25 cellular contexts compared by ENCODE assay signal in the genomic region with DNA sequence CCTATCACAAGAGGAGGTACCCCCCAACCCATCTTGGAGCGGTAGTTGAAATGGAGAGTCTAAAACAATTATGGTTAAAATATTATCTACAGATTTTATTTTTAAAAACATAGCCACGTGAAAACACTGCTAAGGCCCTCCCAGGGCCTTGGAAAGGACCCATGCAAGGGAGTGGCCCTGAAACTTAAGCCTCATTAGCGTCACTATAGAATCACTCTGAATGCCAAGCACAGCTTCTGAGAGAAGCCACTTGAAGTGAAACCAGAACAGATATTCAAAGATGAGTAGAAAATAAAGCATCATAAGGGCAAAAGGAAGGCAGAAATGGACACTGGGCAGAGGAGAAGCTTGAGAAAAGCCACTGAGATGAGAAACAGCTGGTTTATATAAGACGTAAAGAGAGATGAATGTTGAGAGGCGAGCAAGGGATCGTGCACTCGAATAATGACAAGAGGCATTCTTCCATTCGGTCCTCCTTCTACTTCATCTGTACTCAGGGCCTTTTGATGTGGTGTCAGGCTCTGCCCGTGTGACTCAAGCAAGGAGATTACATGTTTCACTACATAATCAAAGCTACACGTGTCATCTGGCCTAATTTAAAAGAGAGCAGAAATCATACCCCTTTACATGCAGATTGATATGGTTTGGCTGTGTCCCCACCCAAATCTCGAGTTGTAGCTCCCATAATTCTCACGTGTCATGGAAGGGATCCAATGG. TPM values are rescaled to one million over a fixed set of nuclear protein-coding genes. Genes with fewer than 3 reads are reported as not detected.
DNase-seq lines count a peak whose midpoint lies in the region; ATAC-seq, FAIRE-seq and TF ChIP-seq lines count a peak whose summit lies in the region.
"Had no signal": no experiment of that assay in that cellular context is flagged by ENCODE, and none has a peak within 500 bp of the region (broad histone marks: within the 10 kb centered on the region; RNA-seq: fewer than 3 reads in every experiment).

No MANE protein-coding gene starts in this region.

- H4K20me1 ChIP-seq in H1 (replicated peaks in 1 of 2; ENCODE audit: control insufficient read depth in 1 of 2, insufficient read depth in 2 of 2, low read length in 2 of 2) = no peaks in the 10 kb centered on the region
- H4K20me1 ChIP-seq in osteoblast (ENCODE audit: insufficient read depth, low read length) = no peaks in the 10 kb centered on the region

- H3K56ac ChIP-seq in H1 (replicated peaks; ENCODE audit: insufficient read length, low read depth, low read length) = no peak overlapping the region

- H3K9me3 ChIP-seq in H1 (ENCODE audit: insufficient read depth in 2 of 2, low read depth in 1 of 2, low read length in 1 of 2) (no peaks in the 10 kb centered on the region), osteoblast (ENCODE audit: low read depth, low read length) (no peaks in the 10 kb centered on the region)
- H3K9me3 ChIP-seq: SK-N-SH had no signal

- H3K14ac ChIP-seq in H1 (ENCODE audit: insufficient read length) = no peak overlapping the region

- no peak overlapping the region for H3K4me3 Mint-ChIP-seq in activated CD8-positive, alpha-beta T cell treated with anti-CD3 and anti-CD28 coated beads for 36 hours

- CTCF ChIA-PET in H1 (lab: Charles Lee; ENCODE audit: partially characterized antibody) = interaction anchor here (1.2 kb wide), 1 partner anchor 17 kb away, joined by 3 read pairs; no protein-coding TSS in a partner anchor
- CTCF ChIA-PET in activated CD8-positive, alpha-beta T cell treated with anti-CD3 and anti-CD28 coated beads for 36 hours (lab: Charles Lee) = no interaction called here

- TF ChIP-seq RAD21 in H1 (IDR thresholded peaks at IDR 0.05 in 1 of 2, conservative IDR thresholded peaks at IDR 0.05 in 1 of 2; ENCODE audit: low read depth in 2 of 2, low read length in 2 of 2) = no peak

- TF ChIP-seq CTCF in GM12865 (IDR thresholded peaks at IDR 0.05; ENCODE audit: insufficient read depth, low read depth, low read length, missing control alignments) (no peak), H1 (IDR thresholded peaks at IDR 0.05; ENCODE audit: control extremely low read depth in 1 of 3, insufficient read depth in 1 of 3, low read depth in 1 of 3, low read length in 3 of 3) (no peak), osteoblast (IDR thresholded peaks at IDR 0.05; ENCODE audit: extremely low read depth, low read depth, low read length) (no peak)
- no peak for TF ChIP-seq CTCF in activated CD8-positive, alpha-beta T cell treated with anti-CD3 and anti-CD28 coated beads for 36 hours (IDR thresholded peaks at IDR 0.05)

- no peak for TF ChIP-seq EP300 in H1 (IDR thresholded peaks at IDR 0.05; ENCODE audit: borderline replicate concordance in 1 of 2, low read depth in 2 of 2, low read length in 2 of 2)

- H3K36me3 ChIP-seq in H1 (ENCODE audit: control insufficient read depth in 2 of 4, insufficient read depth in 4 of 4, low read length in 3 of 4) = no peaks in the 10 kb centered on the region
- H3K36me3 ChIP-seq in osteoblast (ENCODE audit: insufficient read depth, low read length) = no peaks in the 10 kb centered on the region

- no peak overlapping the region for H3K27ac Mint-ChIP-seq in activated CD8-positive, alpha-beta T cell treated with anti-CD3 and anti-CD28 coated beads for 36 hours

- POLR2A ChIA-PET in H1 (lab: Charles Lee; ENCODE audit: partially characterized antibody) = no interaction called here
- POLR2A ChIA-PET in activated CD8-positive, alpha-beta T cell treated with anti-CD3 and anti-CD28 coated beads for 36 hours (lab: Charles Lee) = no interaction called here

- H3K79me1 ChIP-seq in H1 (ENCODE audit: low read depth, low read length) = no peaks in the 10 kb centered on the region

- peak; percentile 50 for FAIRE-seq in H1 (lab: Jason Lieb, UNC)
- FAIRE-seq: D721Med, GM19239, RCC 7860 had no signal

- H3K27me3 ChIP-seq in H1 (replicated peaks in 1 of 4; ENCODE audit: control insufficient read depth in 3 of 4, extremely low read depth in 1 of 4, insufficient read depth in 3 of 4, low read length in 3 of 4) (no peaks in the 10 kb centered on the region), osteoblast (ENCODE audit: insufficient read depth, low read length) (no peaks in the 10 kb centered on the region)

- no peaks in the 10 kb centered on the region for H3K79me2 ChIP-seq in H1 (ENCODE audit: control insufficient read depth in 1 of 2, insufficient read depth in 2 of 2, low read length in 2 of 2)
- H3K79me2 ChIP-seq in osteoblast (ENCODE audit: insufficient read depth, low read length) = no peaks in the 10 kb centered on the region

- H4K8ac ChIP-seq in H1 (ENCODE audit: extremely low read depth, insufficient read depth, low read length) = no peak overlapping the region

- H3K4me2 ChIP-seq in H1 (ENCODE audit: insufficient read depth in 1 of 2, low read depth in 2 of 2, low read length in 2 of 2) (peak overlapping the region in 1 of 2 experiments; percentile 5; a peak in 1 of 4 replicates), osteoblast (ENCODE audit: insufficient read depth, low read length) (no peak overlapping the region)
- H3K4me2 ChIP-seq: SK-N-SH had no signal

- H2BK120ac ChIP-seq in H1 (replicated peaks; ENCODE audit: low read depth, low read length) = no peak overlapping the region

- no peak for ATAC-seq in GM18505 (IDR thresholded peaks at IDR 0.05; ENCODE audit: unreplicated experiment)
- ATAC-seq in activated CD8-positive, alpha-beta T cell treated with anti-CD3 and anti-CD28 coated beads for 36 hours = no peak

- intact Hi-C loops in activated CD8-positive, alpha-beta T cell treated with anti-CD3 and anti-CD28 coated beads for 36 hours (cut with micrococcal nuclease) = no loop called here

- H3K36me3 Mint-ChIP-seq in activated CD8-positive, alpha-beta T cell treated with anti-CD3 and anti-CD28 coated beads for 36 hours (ENCODE audit: low read depth) = no peaks in the 10 kb centered on the region

- no peaks in the 10 kb centered on the region for H3K4me1 Mint-ChIP-seq in activated CD8-positive, alpha-beta T cell treated with anti-CD3 and anti-CD28 coated beads for 36 hours (ENCODE audit: low read depth)

- WGBS in H1 (ENCODE audit: extremely low coverage in 1 of 2, insufficient coverage in 1 of 2, insufficient read length in 1 of 2, insufficient replicate concordance in 2 of 2, low coverage in 1 of 2, low lambda C conversion rate in 2 of 2, missing lambda C conversion rate in 1 of 2), 2 experiments = 84% methylated on average over 12 of the region's 12 CpGs; no CpG with 5 or more reads in 1 of the 2 experiments

- H3K4me1 ChIP-seq in H1 (replicated peaks in 1 of 4; ENCODE audit: control insufficient read depth in 3 of 4, insufficient read depth in 4 of 4, low read length in 3 of 4) (0 out of 7 replicates have a peak, but pooled peaks cover 0 to 2% (median 0%) of the 10 kb centered on the region in 4 experiments), osteoblast (ENCODE audit: insufficient read depth, low read length) (peaks cover 6% of the 10 kb centered on the region)

- H3K9me3 Mint-ChIP-seq in activated CD8-positive, alpha-beta T cell treated with anti-CD3 and anti-CD28 coated beads for 36 hours = no peaks in the 10 kb centered on the region

- H3K4ac ChIP-seq in H1 (replicated peaks; ENCODE audit: insufficient read length, low read depth, low read length) = no peak overlapping the region

- H3K4me3 ChIP-seq in GM12865 (ENCODE audit: low read depth, low read length) (no peak overlapping the region), H1 (ENCODE audit: extremely low read depth in 1 of 4, insufficient read depth in 2 of 4, low read depth in 3 of 4, low read length in 4 of 4) (no peak overlapping the region), osteoblast (ENCODE audit: insufficient read depth, low read length) (no peak overlapping the region)

- peak overlapping the region; percentile 52; the same call in 1 of the 2 replicates for H2BK12ac ChIP-seq in H1 (ENCODE audit: low read depth, low read length)

- H2BK15ac ChIP-seq in H1 (ENCODE audit: low read length) = no peak overlapping the region

- H4K5ac ChIP-seq in H1 (ENCODE audit: insufficient read length, low read depth, low read length) = no peak overlapping the region

- no peak overlapping the region for H2BK5ac ChIP-seq in H1 (ENCODE audit: low read depth, low read length)

- no peak overlapping the region for H2BK20ac ChIP-seq in H1 (ENCODE audit: low read length)

- no peak overlapping the region for H4K91ac ChIP-seq in H1 (replicated peaks; ENCODE audit: insufficient read length, low read length)

- H2AK5ac ChIP-seq in H1 (ENCODE audit: low read depth, low read length) = no peak overlapping the region

- DNase-seq in GM12865 (ENCODE audit: low read depth) = peak; percentile 15
- DNase-seq in RPMI7951 (ENCODE audit: low read depth) = peak; percentile 28
- DNase-seq in H1 (ENCODE audit: low read depth in 1 of 2, low spot score in 2 of 2) = no peak
- no peak for DNase-seq in osteoblast (ENCODE audit: insufficient read length, low spot score, missing footprints)
- DNase-seq in activated CD8-positive, alpha-beta T cell treated with anti-CD3 and anti-CD28 coated beads for 36 hours = no peak
- DNase-seq in SIG-M5 treated with dmso at 0.1 percent for 504 hours (lab: John Stamatoyannopoulos, UW; ENCODE audit: unreplicated experiment) = no peak
- DNase-seq: GOT3; Karpas-422; NCI-H1048; NCI-H1436; NCI-H2029; NCI-H446 treated with DMSO at 0.1 percent for 48 hours; NCI-H69; NK-92 treated with Interleukin-12 subunit alpha and Interleukin-12 subunit beta, amount 100 ng/mL, for 24 hours; Right ventricle myocardium superior; SK-N-SH had no signal

- H3K9ac ChIP-seq in H1 (replicated peaks in 1 of 4; ENCODE audit: extremely low read depth in 1 of 4, low read depth in 3 of 4, low read length in 3 of 4) = peak overlapping the region in 1 of 4 experiments; percentile 22; a peak in 1 of 7 replicates
- H3K9ac ChIP-seq: SK-N-SH had no signal

- no peak overlapping the region for H3K18ac ChIP-seq in H1 (ENCODE audit: extremely low read depth, low read length)

- no peak overlapping the region for H3K23ac ChIP-seq in H1 (ENCODE audit: insufficient read length)

- TF ChIP-seq POLR2A in H1 (IDR thresholded peaks at IDR 0.05; ENCODE audit: control extremely low read depth in 1 of 2, low read depth in 2 of 2, low read length in 2 of 2) (no peak), GM18505 (IDR thresholded peaks at IDR 0.05; ENCODE audit: borderline replicate concordance, extremely low read depth, insufficient read depth, insufficient read length) (no peak)

- H3K27me3 Mint-ChIP-seq in activated CD8-positive, alpha-beta T cell treated with anti-CD3 and anti-CD28 coated beads for 36 hours = no peaks in the 10 kb centered on the region

- no peak overlapping the region for H2AFZ ChIP-seq in H1 (ENCODE audit: low read length)
- peak overlapping the region; percentile 44 for H2AFZ ChIP-seq in osteoblast (ENCODE audit: low read length)

- no peaks in the 10 kb centered on the region for H3K23me2 ChIP-seq in H1 (ENCODE audit: low read depth, low read length)

- H3K27ac ChIP-seq in H1 (ENCODE audit: low read depth, low read length) = no peak overlapping the region
- H3K27ac ChIP-seq in osteoblast (ENCODE audit: low read depth, low read length) = no peak overlapping the region
- H3K27ac ChIP-seq: C4-2B had no signal

RNA-seq across cellular contexts. Expression of gene SLC39A12, which starts 33.4 kb away (rescaled TPM):
- total RNA-seq in RPMI7951 (2014; rRNA removed; shearing (Covaris generic)) = not detected in 2 replicates
- not detected in 2 replicates for total RNA-seq in H1 (2021; fragmentation: NEBNext Ultra II Directional; extraction: Animal tissue kit (Norgen Biotek cat#: 25700))
- polyA plus RNA-seq in H1 (2011; rRNA removed) = not detected in 2 replicates
- polyA plus RNA-seq in H1 (2011; cell fraction: cytosol; rRNA removed) = not detected
- not detected for polyA plus RNA-seq in H1 (2011; cell fraction: nucleus; rRNA removed)
- not detected in 4 replicates for polyA plus RNA-seq in H1 (2012, experiment 1 of 2)
- polyA plus RNA-seq in H1 (2012, experiment 2 of 2) = not detected
- polyA plus RNA-seq in H1 (2013, experiment 1 of 2) = not detected
- polyA plus RNA-seq in H1 (2013, experiment 2 of 2) = not detected
- polyA minus RNA-seq in H1 (2011; rRNA and poly(A)+ RNA removed) = not detected in 2 replicates
- not detected for polyA minus RNA-seq in H1 (2011; cell fraction: cytosol; rRNA and poly(A)+ RNA removed)
- not detected for polyA minus RNA-seq in H1 (2011; cell fraction: nucleus; rRNA and poly(A)+ RNA removed)
- total RNA-seq in osteoblast = not detected in 2 replicates
- not detected for total RNA-seq in activated CD8-positive, alpha-beta T cell treated with anti-CD3 and anti-CD28 coated beads for 36 hours
- total RNA-seq: HT-29; MCF 10A; OCI-LY7; Right ventricle myocardium superior; T-helper 1 cell treated with Interleukin-12 subunit alpha and Interleukin-12 subunit beta and Interleukin-4 antibody, amounts not matched to agents 30 ng/mL and 1 ng/mL, for 36 hours had no signal
- polyA plus RNA-seq: SK-N-SH had no signal

Comparison
In these comparisons a context has a peak if more than half of its experiments do, and no peak if none do; other contexts are left out.
1. DNase-seq: peak in GM12865 (single experiment) and RPMI7951 (single experiment); none in H1 (0 of 2), osteoblast (single experiment), activated CD8-positive, alpha-beta T cell treated with anti-CD3 and anti-CD28 coated beads for 36 hours (single experiment) and SIG-M5 treated with dmso at 0.1 percent for 504 hours (single experiment).